ENCODE assay signal across 16 cellular contexts in the genomic region with DNA sequence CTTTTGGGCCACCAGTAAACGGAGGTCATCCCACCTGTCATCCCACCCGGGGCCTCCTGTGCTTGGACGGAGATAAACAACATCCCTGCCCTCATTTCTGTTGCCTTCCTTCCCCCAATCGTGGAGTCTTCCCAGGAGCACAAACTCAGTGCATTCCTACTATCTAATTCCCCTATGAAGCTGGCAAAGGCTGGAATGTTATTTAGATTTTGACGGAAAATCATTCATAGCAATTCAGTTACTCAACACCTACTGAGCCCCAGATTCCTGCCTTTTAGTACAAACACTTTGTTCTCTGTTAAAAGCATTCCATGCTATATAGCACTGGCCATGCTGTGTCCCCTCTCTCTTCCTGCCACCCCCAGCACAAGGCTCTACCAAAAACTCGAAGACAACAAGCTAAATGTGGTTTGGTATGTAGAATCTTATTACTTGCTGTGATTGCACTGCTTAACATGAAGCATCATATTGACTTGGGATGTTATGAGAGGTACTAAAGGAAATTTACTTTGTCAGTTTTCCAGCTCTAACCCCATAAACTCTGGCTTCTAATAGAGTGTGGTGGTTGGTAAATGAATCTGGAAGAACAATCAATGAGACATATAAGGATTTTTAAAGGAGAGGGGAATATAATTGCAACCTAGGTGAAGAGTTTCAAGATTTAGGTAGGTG. TPM values are rescaled to one million over a fixed set of nuclear protein-coding genes. Genes with fewer than 3 reads are reported as not detected.
DNase-seq lines count a peak whose midpoint lies in the region; ATAC-seq and TF ChIP-seq lines count a peak whose summit lies in the region.
"Had no signal": no experiment of that assay in that cellular context is flagged by ENCODE, and none has a peak within 500 bp of the region (broad histone marks: within the 10 kb centered on the region; RNA-seq: fewer than 3 reads in every experiment).

No MANE protein-coding gene starts in this region.

- H2AFZ ChIP-seq in fibroblast of lung (ENCODE audit: low read length) (no peak overlapping the region), trophoblast cell (ENCODE audit: insufficient read depth, low read length, poor library complexity) (no peak overlapping the region)

- no peak overlapping the region for H3K23ac ChIP-seq in trophoblast cell (ENCODE audit: low read length)

- peak overlapping the region; percentile 70 for H2AK5ac ChIP-seq in trophoblast cell (ENCODE audit: low read length)

- no peak overlapping the region for H3K4ac ChIP-seq in trophoblast cell (ENCODE audit: low read depth, low read length)

- CTCF ChIA-PET in BJ (lab: Yijun Ruan, JAX) = interaction anchor here (0.7 to 7.1 kb wide), 4 partner anchors 11 to 85 kb away, joined by 3 to 54 read pairs (median 12); partner anchors contain the start of gene IMPA2

- H3K4me3 ChIP-seq in BJ (ENCODE audit: low read depth, low read length) (no peak overlapping the region), SK-N-MC (no peak overlapping the region), fibroblast of lung (replicated peaks in 1 of 4; ENCODE audit: control extremely low read depth in 1 of 4, insufficient read depth in 1 of 4, low read depth in 3 of 4, low read length in 4 of 4) (no peak overlapping the region), trophoblast cell (ENCODE audit: low read depth, low read length) (no peak overlapping the region)
- H3K4me3 ChIP-seq: coronary artery had no signal

- H2BK120ac ChIP-seq in trophoblast cell (ENCODE audit: insufficient read depth, low read length, poor library complexity) = peak overlapping the region; percentile 35

- no peak overlapping the region for H3K9ac ChIP-seq in SK-N-MC (ENCODE audit: insufficient read length)
- no peak overlapping the region for H3K9ac ChIP-seq in fibroblast of lung (ENCODE audit: insufficient read depth, low read length)
- no peak overlapping the region for H3K9ac ChIP-seq in trophoblast cell (ENCODE audit: low read length)
- H3K9ac ChIP-seq: SK-N-SH had no signal

- peaks cover 14% of the 10 kb centered on the region for H3K79me1 ChIP-seq in trophoblast cell (ENCODE audit: low read length)

- no peak overlapping the region for H3K14ac ChIP-seq in trophoblast cell (ENCODE audit: low read length)

- peak overlapping the region; percentile 59 for H3K18ac ChIP-seq in trophoblast cell (ENCODE audit: low read length)

- H3K27me3 ChIP-seq in BJ (ENCODE audit: control insufficient read depth, insufficient read depth, low read length) = no peaks in the 10 kb centered on the region
- H3K27me3 ChIP-seq in fibroblast of lung (ENCODE audit: control insufficient read depth, insufficient read depth, low read length) = no peaks in the 10 kb centered on the region
- no peaks in the 10 kb centered on the region for H3K27me3 ChIP-seq in trophoblast cell (ENCODE audit: insufficient read depth, low read length)

- POLR2A ChIA-PET in BJ (lab: Charles Lee) = interaction anchor here (1.2 kb wide), 1 partner anchor 31 kb away, joined by 14 read pairs; no protein-coding TSS in a partner anchor

- no peak overlapping the region for H4K12ac ChIP-seq in trophoblast cell (ENCODE audit: low read depth, low read length)

- no peak overlapping the region for H2BK5ac ChIP-seq in trophoblast cell (ENCODE audit: low read depth, low read length, poor library complexity)

- peaks cover 8% of the 10 kb centered on the region for H3K4me1 ChIP-seq in fibroblast of lung (ENCODE audit: control insufficient read depth, extremely low read depth, insufficient read depth, low read length)
- peaks cover 23 to 24% of the 10 kb centered on the region in 2 experiments for H3K4me1 ChIP-seq in trophoblast cell (ENCODE audit: control insufficient read depth in 1 of 2, insufficient read depth in 2 of 2, low read length in 2 of 2)

- H4K8ac ChIP-seq in trophoblast cell (ENCODE audit: low read depth, low read length) = no peak overlapping the region

- no peak for ATAC-seq in HG02642 (IDR thresholded peaks at IDR 0.05; ENCODE audit: poor library complexity, unreplicated experiment)
- ATAC-seq: right cardiac atrium had no signal

- TF ChIP-seq CTCF in BJ (IDR thresholded peaks at IDR 0.05; ENCODE audit: insufficient read depth, low read depth, low read length) (no peak), fibroblast of lung (conservative IDR thresholded peaks at IDR 0.05 in 1 of 2, IDR thresholded peaks at IDR 0.05 in 1 of 2; ENCODE audit: low read depth in 1 of 2, low read length in 2 of 2) (no peak)

- H3K9me3 ChIP-seq in SK-N-MC (ENCODE audit: low read depth, low read length) (no peaks in the 10 kb centered on the region), fibroblast of lung (ENCODE audit: control insufficient read depth, insufficient read depth, low read depth, low read length) (no peaks in the 10 kb centered on the region), trophoblast cell (ENCODE audit: insufficient read depth, low read depth, low read length) (no peaks in the 10 kb centered on the region)
- H3K9me3 ChIP-seq: SK-N-SH had no signal

- WGBS in trophoblast cell (ENCODE audit: extremely low coverage, insufficient coverage, insufficient read length) = no CpG with 5 or more reads among the region's 6 CpGs

- H2BK12ac ChIP-seq in trophoblast cell (ENCODE audit: low read length) = peak overlapping the region; percentile 92

- H4K20me1 ChIP-seq in fibroblast of lung (ENCODE audit: control insufficient read depth, extremely low read depth, insufficient read depth, low read length) = no peaks in the 10 kb centered on the region

- H3K36me3 ChIP-seq in BJ (ENCODE audit: control insufficient read depth, insufficient read depth, low read length) = no peaks in the 10 kb centered on the region
- H3K36me3 ChIP-seq in SK-N-MC (ENCODE audit: insufficient read depth, low read length) = no peaks in the 10 kb centered on the region
- H3K36me3 ChIP-seq in fibroblast of lung (ENCODE audit: control insufficient read depth, insufficient read depth, low read length) = no peaks in the 10 kb centered on the region
- no peaks in the 10 kb centered on the region for H3K36me3 ChIP-seq in trophoblast cell (ENCODE audit: control insufficient read depth in 1 of 2, insufficient read depth in 2 of 2, low read length in 2 of 2)

- H3K27ac ChIP-seq in SK-N-MC (peak overlapping the region; percentile 46; the same call in 1 of the 2 replicates), fibroblast of lung (ENCODE audit: insufficient read depth, low read length) (no peak overlapping the region), trophoblast cell (ENCODE audit: low read depth, low read length) (no peak overlapping the region), caudate nucleus (ENCODE audit: low read depth, low read length) (no peak overlapping the region)

- H4K91ac ChIP-seq in trophoblast cell (ENCODE audit: low read depth, low read length) = no peak overlapping the region

- H3K4me2 ChIP-seq in fibroblast of lung (ENCODE audit: extremely low read depth, insufficient read depth, low read length) (no peak overlapping the region), trophoblast cell (ENCODE audit: low read length) (no peak overlapping the region)
- H3K4me2 ChIP-seq: SK-N-SH had no signal

- H3K79me2 ChIP-seq in fibroblast of lung (ENCODE audit: control insufficient read depth, insufficient read depth, low read length) (no peaks in the 10 kb centered on the region), trophoblast cell (ENCODE audit: control insufficient read depth, insufficient read depth, low read length, poor library complexity) (no peaks in the 10 kb centered on the region)

- DNase-seq in BJ (ENCODE audit: low read depth) (peak; percentile 26), SK-N-MC (ENCODE audit: low read depth, low spot score) (no peak), fibroblast of lung (ENCODE audit: low read depth in 2 of 2) (peak; percentile 26 to 68), trophoblast cell (no peak), caudate nucleus (lab: John Stamatoyannopoulos, UW) (no peak), NOMO-1 (lab: John Stamatoyannopoulos, UW; ENCODE audit: unreplicated experiment in 2 of 2) (no peak)
- DNase-seq in stimulated activated CD4-positive, alpha-beta T cell treated with anti-CD3 and anti-CD28 coated beads, Interleukin-4, amount 100 ng/mL, for 4 hours = no peak
- DNase-seq: activated CD4-positive, alpha-beta T cell treated with anti-CD3 and anti-CD28 coated beads for 4 hours; C1 segment of cervical spinal cord; glutamatergic neuron; NCI-H1417 treated with DMSO at 0.1 percent for 48 hours; NCI-H69; right cardiac atrium; SK-N-SH had no signal

RNA-seq across cellular contexts. Expression of gene IMPA2, which starts 32.3 kb away (rescaled TPM):
- polyA plus RNA-seq in BJ (2011; rRNA removed) (13.4 and 22.8 TPM in 2 replicates), fibroblast of lung (3.8 and 4.4 TPM in 2 replicates)
- polyA minus RNA-seq in BJ (2011; rRNA and poly(A)+ RNA removed) = 16.7 and 17.4 TPM in 2 replicates
- total RNA-seq in fibroblast of lung = 19.5 and 23.0 TPM in 2 replicates
- polyA plus RNA-seq in fibroblast of lung (2012) = 7.4 and 9.2 TPM in 2 replicates
- 4.5 and 9.3 TPM in 2 replicates for polyA minus RNA-seq in fibroblast of lung (ENCODE audit: low replicate concordance)
- polyA plus RNA-seq in trophoblast cell (2013) = 43.9 and 45.4 TPM in 2 replicates

RNA-seq across cellular contexts. Expression of gene MPPE1, which starts 40.9 kb away (rescaled TPM):
- 26.5 and 31.0 TPM in 2 replicates for polyA plus RNA-seq in BJ (2011; rRNA removed)
- 14.5 and 16.1 TPM in 2 replicates for polyA minus RNA-seq in BJ (2011; rRNA and poly(A)+ RNA removed)
- 29.7 and 32.1 TPM in 2 replicates for total RNA-seq in fibroblast of lung
- 16.5 and 23.3 TPM in 2 replicates for polyA plus RNA-seq in fibroblast of lung
- polyA plus RNA-seq in fibroblast of lung (2012) = 15.1 and 19.0 TPM in 2 replicates
- 2.5 and 18.7 TPM in 2 replicates for polyA minus RNA-seq in fibroblast of lung (ENCODE audit: low replicate concordance)
- polyA plus RNA-seq in trophoblast cell (2013) = 8.7 and 9.5 TPM in 2 replicates

Comparison
In these comparisons a context has a peak if more than half of its experiments do, and no peak if none do; other contexts are left out.
1. DNase-seq: peak in BJ (single experiment) and fibroblast of lung (2 of 2); none in SK-N-MC (single experiment), trophoblast cell (0 of 2), caudate nucleus (0 of 61), stimulated activated CD4-positive, alpha-beta T cell treated with anti-CD3 and anti-CD28 coated beads, Interleukin-4, amount 100 ng/mL, for 4 hours (0 of 2) and NOMO-1 (0 of 2).